Comparison of ENCODE assay signal across 31 cellular contexts in the genomic region with DNA sequence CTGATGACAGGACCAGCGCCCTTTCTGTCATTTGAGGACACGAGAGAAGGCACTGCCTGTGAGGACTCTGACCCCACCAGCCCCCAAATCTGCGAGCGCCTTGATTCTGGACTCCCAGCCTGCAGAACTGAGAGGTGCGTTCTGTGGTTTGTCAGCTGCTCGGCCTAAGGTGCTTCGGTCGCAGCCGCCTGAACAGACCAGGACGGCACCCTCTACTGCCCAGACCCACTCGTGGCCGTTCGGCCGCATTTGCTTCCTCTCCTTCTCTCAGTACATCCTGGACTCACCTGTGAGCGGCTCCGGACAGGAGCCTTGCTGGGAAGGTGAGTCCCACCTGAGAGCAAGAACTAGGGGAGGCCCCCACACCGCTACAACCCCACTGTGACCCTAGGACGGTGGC. TPM values are rescaled to one million over a fixed set of nuclear protein-coding genes. Genes with fewer than 3 reads are reported as not detected.
"Had no signal": no experiment of that assay in that cellular context is flagged by ENCODE, and none has a peak within 500 bp of the region (broad histone marks: within the 10 kb centered on the region; RNA-seq: fewer than 3 reads in every experiment).

No MANE protein-coding gene starts in this region.

- H3K4me2 ChIP-seq: SK-N-SH had no signal

- H3K27me3 ChIP-seq: ascending aorta, SJCRH30 had no signal

- H3K27ac ChIP-seq: ascending aorta, SJCRH30 had no signal

- H3K27me3 Mint-ChIP-seq: activated CD8-positive, alpha-beta memory T cell treated with anti-CD3 and anti-CD28 coated beads, Interleukin-2, amount 10 ng/mL, durations not matched to agents 7 days and 5 days; activated naive CD8-positive, alpha-beta T cell treated with anti-CD3 and anti-CD28 coated beads, Interleukin-2, amount 50 U/mL, for 24 hours; brain; central memory CD8-positive, alpha-beta T cell had no signal

- H3K9me3 ChIP-seq: ascending aorta, SJCRH30, SK-N-SH had no signal

- H3K4me3 ChIP-seq: ascending aorta, SJCRH30 had no signal

- H3K9ac ChIP-seq: SK-N-SH had no signal

- H3K36me3 ChIP-seq: ascending aorta had no signal

- ATAC-seq: activated CD8-positive, alpha-beta memory T cell treated with anti-CD3 and anti-CD28 coated beads, Interleukin-2, amount 10 ng/mL, durations not matched to agents 7 days and 5 days; activated naive CD4-positive, alpha-beta T cell treated with anti-CD3 and anti-CD28 coated beads, Interleukin-2, amount 50 U/mL, for 72 hours; activated naive CD8-positive, alpha-beta T cell treated with anti-CD3 and anti-CD28 coated beads, Interleukin-2, amount 50 U/mL, for 24 hours; activated T-cell treated with anti-CD3 and anti-CD28 coated beads, Interleukin-2, amount 50 U/mL, for 4 hours; Panc1 had no signal

- H3K27ac Mint-ChIP-seq: activated CD8-positive, alpha-beta memory T cell treated with anti-CD3 and anti-CD28 coated beads, Interleukin-2, amount 10 ng/mL, durations not matched to agents 7 days and 5 days had no signal

- H3K4me3 Mint-ChIP-seq: activated CD8-positive, alpha-beta memory T cell treated with anti-CD3 and anti-CD28 coated beads, Interleukin-2, amount 10 ng/mL, durations not matched to agents 7 days and 5 days; activated naive CD8-positive, alpha-beta T cell treated with anti-CD3 and anti-CD28 coated beads, Interleukin-2, amount 50 U/mL, for 24 hours; activated T-cell treated with anti-CD3 and anti-CD28 coated beads, Interleukin-2, amount 50 U/mL, for 4 hours; brain; central memory CD8-positive, alpha-beta T cell had no signal

- H3K9me3 Mint-ChIP-seq: activated naive CD4-positive, alpha-beta T cell treated with anti-CD3 and anti-CD28 coated beads, Interleukin-2, amount 50 U/mL, for 72 hours; activated naive CD8-positive, alpha-beta T cell treated with anti-CD3 and anti-CD28 coated beads, Interleukin-2, amount 50 U/mL, for 24 hours; activated T-cell treated with anti-CD3 and anti-CD28 coated beads, Interleukin-2, amount 50 U/mL, for 4 hours; central memory CD8-positive, alpha-beta T cell had no signal

- DNase-seq: activated CD4-positive, alpha-beta T cell treated with anti-CD3 and anti-CD28 coated beads for 48 hours; activated CD4-positive, alpha-beta T cell treated with anti-CD3 and anti-CD28 coated beads, Interleukin-2, amount 50 U/mL, for 48 hours; activated CD4-positive, CD25-positive, alpha-beta regulatory T cell treated with anti-CD3 and anti-CD28 coated beads, Interleukin-2, amount 50 U/mL, for 72 hours; activated CD8-positive, alpha-beta memory T cell treated with anti-CD3 and anti-CD28 coated beads, Interleukin-2, amount 10 ng/mL, durations not matched to agents 7 days and 5 days; activated effector memory CD4-positive, alpha-beta T cell treated with anti-CD3 and anti-CD28 coated beads, Interleukin-2, amount 50 U/mL, for 16 hours; activated naive CD4-positive, alpha-beta T cell treated with Interleukin-2 at 50 U/mL for 16 hours; activated naive CD8-positive, alpha-beta T cell treated with anti-CD3 and anti-CD28 coated beads, Interleukin-2, amount 50 U/mL, for 24 hours; activated T-cell treated with anti-CD3 and anti-CD28 coated beads, Interleukin-2, amount 50 U/mL, for 4 hours; amniotic stem cell; Kasumi-1; KBM-7; NCI-H1092; NCI-H1417 treated with DMSO at 0.1 percent for 48 hours; NCI-H1694; NCI-H2029; NCI-H2107; NCI-H2171 treated with DMSO at 0.1 percent for 48 hours; NCI-H510A treated with DMSO at 0.1 percent for 48 hours; NCI-H69; NK-92 treated with Interleukin-12 subunit alpha and Interleukin-12 subunit beta, amount 100 ng/mL, for 24 hours; OCI-M1; Right ventricle myocardium superior; RPMI8226; SJCRH30; SK-N-SH had no signal

- H3K4me1 ChIP-seq: ascending aorta, SJCRH30 had no signal

RNA-seq across cellular contexts. Expression of gene SLC49A3, which starts 25.1 kb away (rescaled TPM):
- total RNA-seq: M059J, SJCRH30 had no signal

RNA-seq across cellular contexts. Expression of gene ATP5ME, which starts 40.0 kb away (rescaled TPM):
- total RNA-seq: ascending aorta had no signal
